Comparison of ENCODE assay signal across 8 cellular contexts in the genomic region with DNA sequence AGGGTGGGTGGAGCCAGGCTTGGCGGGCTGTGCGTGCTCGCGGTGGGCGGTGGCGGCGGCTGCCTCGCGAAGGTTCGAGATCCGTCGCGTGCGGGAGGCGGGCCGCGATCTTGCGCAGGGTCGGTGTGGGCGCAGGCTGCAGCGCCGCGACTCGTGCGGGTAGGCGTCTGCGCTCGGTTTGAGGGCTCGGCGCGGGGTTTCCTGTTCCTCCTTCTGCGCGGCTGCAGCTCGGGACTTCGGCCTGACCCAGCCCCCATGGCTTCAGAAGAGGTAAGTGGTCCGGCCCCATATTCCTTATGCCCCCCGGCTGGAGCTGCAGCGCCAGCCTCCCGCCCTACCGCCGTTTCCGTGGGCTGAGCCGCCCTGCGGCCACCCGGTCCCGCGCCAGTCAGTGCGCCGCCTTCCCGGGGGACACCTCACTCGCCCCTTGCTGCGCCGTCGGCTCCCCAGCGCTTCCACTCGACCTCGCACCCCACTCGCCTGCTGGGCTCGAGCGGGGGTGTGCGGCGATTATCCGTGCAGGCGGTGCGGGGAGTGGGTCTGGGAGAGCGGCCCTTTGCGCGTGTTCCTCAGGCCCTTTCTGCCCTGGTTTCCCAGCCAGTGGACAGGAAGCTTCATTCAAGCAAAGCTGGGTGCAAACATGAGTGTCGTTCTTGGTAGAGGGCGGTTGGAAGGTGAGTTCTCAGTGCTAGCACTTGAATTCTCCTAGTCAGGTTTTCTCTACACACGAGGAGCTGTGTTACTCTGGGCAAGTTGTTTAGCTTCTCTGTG. TPM values are rescaled to one million over a fixed set of nuclear protein-coding genes. Genes with fewer than 3 reads are reported as not detected.
DNase-seq lines count a peak whose midpoint lies in the region; ATAC-seq, FAIRE-seq and TF ChIP-seq lines count a peak whose summit lies in the region.

A gene with protein sequence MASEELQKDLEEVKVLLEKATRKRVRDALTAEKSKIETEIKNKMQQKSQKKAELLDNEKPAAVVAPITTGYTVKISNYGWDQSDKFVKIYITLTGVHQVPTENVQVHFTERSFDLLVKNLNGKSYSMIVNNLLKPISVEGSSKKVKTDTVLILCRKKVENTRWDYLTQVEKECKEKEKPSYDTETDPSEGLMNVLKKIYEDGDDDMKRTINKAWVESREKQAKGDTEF (plus strand): TSS at position 22 of the 771 bp plus-strand sequence. CDS start 234 bp downstream, at position 256.

- ATAC-seq in naive thymus-derived CD4-positive, alpha-beta T cell = no peak

- peaks cover 0 to 7% (median under 1%) of the 10 kb centered on the region in 4 donors for H3K36me3 ChIP-seq in esophagus muscularis mucosa
- H3K36me3 ChIP-seq in naive thymus-derived CD4-positive, alpha-beta T cell (ENCODE audit: control insufficient read depth in 2 of 3, insufficient read depth in 3 of 3, low read length in 3 of 3) = peaks cover 0 to 6% (median 2%) of the 10 kb centered on the region in 3 experiments

- no peaks in the 10 kb centered on the region for H3K27me3 Mint-ChIP-seq in naive thymus-derived CD4-positive, alpha-beta T cell

- no peak for TF ChIP-seq CTCF in GM10266 (IDR thresholded peaks at IDR 0.05; ENCODE audit: control insufficient read depth, insufficient read depth, low read depth, missing control alignments)
- no peak for TF ChIP-seq CTCF in esophagus muscularis mucosa (IDR thresholded peaks at IDR 0.05)

- 3% methylated on average over 39 of the region's 71 CpGs for WGBS in esophagus muscularis mucosa

- H3K9me3 Mint-ChIP-seq in naive thymus-derived CD4-positive, alpha-beta T cell = no peaks in the 10 kb centered on the region

- peaks cover 11 to 51% (median 43%) of the 10 kb centered on the region in 4 donors for H3K4me1 ChIP-seq in esophagus muscularis mucosa
- H3K4me1 ChIP-seq in naive thymus-derived CD4-positive, alpha-beta T cell (ENCODE audit: control insufficient read depth in 2 of 2, insufficient read depth in 2 of 2, low read length in 2 of 2) = peaks cover 10 to 18% of the 10 kb centered on the region in 2 donors

- peak; percentile 9 for FAIRE-seq in urothelium cell line (lab: Jason Lieb, UNC)

- intact Hi-C loops in esophagus muscularis mucosa (cut with DNase I) = no loop called here
- intact Hi-C loops in naive thymus-derived CD4-positive, alpha-beta T cell (cut with micrococcal nuclease) = loop anchor here (1.0 to 2.0 kb wide), 18 partner anchors 8 to 1286 kb away; partner anchors contain the start of genes MRPS14 (in 2 of the 2), RC3H1 (in 2 of the 2), CENPL (in 1 of the 2) and DARS2 (in 1 of the 2)

- CTCF ChIA-PET in naive thymus-derived CD4-positive, alpha-beta T cell (lab: Charles Lee) = interaction anchor here (1.0 to 3.4 kb wide), 4 partner anchors 14 to 116 kb away, joined by 3 to 22 read pairs (median 15); partner anchors contain the start of gene MRPS14

- no peak within 1 kb of the TSS for H3K27ac Mint-ChIP-seq in naive thymus-derived CD4-positive, alpha-beta T cell

- no peaks in the 10 kb centered on the region for H3K9me3 ChIP-seq in esophagus muscularis mucosa
- no peaks in the 10 kb centered on the region for H3K9me3 ChIP-seq in naive thymus-derived CD4-positive, alpha-beta T cell (ENCODE audit: control insufficient read depth in 2 of 3, low read length in 3 of 3)

- TF ChIP-seq POLR2A in esophagus muscularis mucosa (IDR thresholded peaks at IDR 0.05; ENCODE audit: low read depth) = no peak

- H3K4me3 Mint-ChIP-seq in naive thymus-derived CD4-positive, alpha-beta T cell = no peak within 1 kb of the TSS

- peaks cover 0 to 15% (median 0%) of the 10 kb centered on the region in 5 donors for H3K36me3 Mint-ChIP-seq in naive thymus-derived CD4-positive, alpha-beta T cell

- no peak for TF ChIP-seq EP300 in esophagus muscularis mucosa (IDR thresholded peaks at IDR 0.05)

- peaks cover 35 to 45% (median 43%) of the 10 kb centered on the region in 7 donors for H3K4me1 Mint-ChIP-seq in naive thymus-derived CD4-positive, alpha-beta T cell

- DNase-seq in GM10266 (ENCODE audit: extremely low spot score) (peak; percentile 17), H4 (ENCODE audit: low spot score) (peak; percentile 16), NCI-H146 treated with DMSO at 0.1 percent for 48 hours (lab: John Stamatoyannopoulos, UW; ENCODE audit: unreplicated experiment) (peak; percentile 19), esophagus muscularis mucosa (ENCODE audit: extremely low spot score) (peak; percentile 92), urothelium cell line (ENCODE audit: low spot score) (no peak), GM19240 (ENCODE audit: insufficient read length, low spot score) (no peak)
- peak; percentile 20 for DNase-seq in activated CD4-positive, alpha-beta T cell treated with anti-CD3 and anti-CD28 coated beads, Interleukin-2, amount 50 U/mL, for 4 hours
- peak in 3 of 9 donors; percentile 21 to 58 (median 38) for DNase-seq in naive thymus-derived CD4-positive, alpha-beta T cell

- no peaks in the 10 kb centered on the region for H3K27me3 ChIP-seq in esophagus muscularis mucosa
- H3K27me3 ChIP-seq in naive thymus-derived CD4-positive, alpha-beta T cell (ENCODE audit: control insufficient read depth in 2 of 2, insufficient read depth in 2 of 2, low read length in 2 of 2) = no peaks in the 10 kb centered on the region

- POLR2A ChIA-PET in naive thymus-derived CD4-positive, alpha-beta T cell (lab: Charles Lee) = interaction anchor here (0.6 to 3.8 kb wide), 33 partner anchors 7 to 1132 kb away, joined by 3 to 227 read pairs (median 5); partner anchors contain the start of genes GAS5, MRPS14, RC3H1 and ZBTB37

- peak within 1 kb of the TSS; percentile 86 to 95 (median 92) for H3K4me3 ChIP-seq in esophagus muscularis mucosa
- peak within 1 kb of the TSS; percentile 72 for H3K4me3 ChIP-seq in naive thymus-derived CD4-positive, alpha-beta T cell (ENCODE audit: low read length)

- H3K27ac ChIP-seq in esophagus muscularis mucosa (replicated peaks in 1 of 4) = peak within 1 kb of the TSS; percentile 94 to 96 (median 95)
- H3K27ac ChIP-seq in naive thymus-derived CD4-positive, alpha-beta T cell (ENCODE audit: low read depth, low read length) = peak within 1 kb of the TSS; percentile 99

RNA-seq across cellular contexts. Expression of the gene that starts here (rescaled TPM):
- total RNA-seq in H4 (2014; rRNA removed; shearing (Covaris generic)) = 188 and 205 TPM in 2 replicates
- 100 to 1,000 TPM in 2 of 4 donors, 10 to 100 TPM in 2; 48.5 to 125 (median 94.7) TPM for total RNA-seq in esophagus muscularis mucosa
- total RNA-seq in naive thymus-derived CD4-positive, alpha-beta T cell = 100 to 1,000 TPM in 2 of 5 experiments, 10 to 100 TPM in 3; 70.8 to 190 (median 96.2) TPM
- polyA plus RNA-seq in naive thymus-derived CD4-positive, alpha-beta T cell = 100 to 1,000 TPM; 164 to 192 TPM

Comparison
In these comparisons a context has a peak if more than half of its experiments do, and no peak if none do; other contexts are left out.
1. DNase-seq: peak in GM10266 (single experiment), H4 (single experiment), NCI-H146 treated with DMSO at 0.1 percent for 48 hours (single experiment), activated CD4-positive, alpha-beta T cell treated with anti-CD3 and anti-CD28 coated beads, Interleukin-2, amount 50 U/mL, for 4 hours (2 of 2) and esophagus muscularis mucosa (single experiment); none in urothelium cell line (single experiment) and GM19240 (single experiment).